ENCODE assay signal across 15 cellular contexts in genomic region chr12:9040484-9041186, GRCh38.
"Had no signal": no experiment of that assay in that cellular context is flagged by ENCODE, and none has a peak within 500 bp of the region (broad histone marks: within the 10 kb centered on the region; RNA-seq: fewer than 3 reads in every experiment).

No MANE protein-coding gene starts in this region.

- H3K9me3 ChIP-seq: left lung, SJSA1, upper lobe of left lung had no signal

- H3K4me3 ChIP-seq: left lung, SJSA1, spleen, upper lobe of left lung had no signal

- H3K4me1 Mint-ChIP-seq: activated B cell treated with CpG ODN at 0.5 μM for 24 hours had no signal

- H3K27me3 ChIP-seq: left lung, SJSA1, spleen, upper lobe of left lung had no signal

- H3K4me3 Mint-ChIP-seq: activated B cell treated with CpG ODN at 0.5 μM for 24 hours; activated naive CD4-positive, alpha-beta T cell treated with anti-CD3 and anti-CD28 coated beads for 36 hours; brain; dendritic cell treated with granulocyte-macrophage colony-stimulating factor and Interleukin-4, amounts not matched to agents 40 ng/mL and 50 ng/mL, for 4 days; immature natural killer cell; natural killer cell had no signal

- H3K27ac Mint-ChIP-seq: activated B cell treated with CpG ODN at 0.5 μM for 24 hours; activated naive CD4-positive, alpha-beta T cell treated with anti-CD3 and anti-CD28 coated beads for 36 hours; brain; dendritic cell treated with granulocyte-macrophage colony-stimulating factor and Interleukin-4, amounts not matched to agents 40 ng/mL and 50 ng/mL, for 4 days had no signal

- ATAC-seq: left lung, natural killer cell had no signal

- DNase-seq: activated B cell treated with CpG ODN at 0.5 μM for 24 hours; activated CD4-positive, alpha-beta T cell treated with anti-CD3 and anti-CD28 coated beads, Interleukin-2, amount 50 U/mL, for 4 hours; activated naive CD4-positive, alpha-beta T cell treated with anti-CD3 and anti-CD28 coated beads for 36 hours; aorta; effector CD4-positive, alpha-beta T cell; erythroblast; immature natural killer cell; left lung; natural killer cell; spleen; stimulated activated CD4-positive, alpha-beta T cell treated with anti-CD3 and anti-CD28 coated beads, Interleukin-4, amount 100 ng/mL, for 1 hour; upper lobe of left lung had no signal

- H3K36me3 ChIP-seq: left lung, SJSA1, spleen, upper lobe of left lung had no signal

- H3K27me3 Mint-ChIP-seq: brain had no signal

- H3K36me3 Mint-ChIP-seq: brain had no signal

- H3K27ac ChIP-seq: left lung, SJSA1, spleen, upper lobe of left lung had no signal

- H3K4me1 ChIP-seq: left lung, SJSA1, upper lobe of left lung had no signal

- H3K9me3 Mint-ChIP-seq: activated B cell treated with CpG ODN at 0.5 μM for 24 hours; activated naive CD4-positive, alpha-beta T cell treated with anti-CD3 and anti-CD28 coated beads for 36 hours; dendritic cell treated with granulocyte-macrophage colony-stimulating factor and Interleukin-4, amounts not matched to agents 40 ng/mL and 50 ng/mL, for 4 days; immature natural killer cell; natural killer cell had no signal
